In the genomic region with DNA sequence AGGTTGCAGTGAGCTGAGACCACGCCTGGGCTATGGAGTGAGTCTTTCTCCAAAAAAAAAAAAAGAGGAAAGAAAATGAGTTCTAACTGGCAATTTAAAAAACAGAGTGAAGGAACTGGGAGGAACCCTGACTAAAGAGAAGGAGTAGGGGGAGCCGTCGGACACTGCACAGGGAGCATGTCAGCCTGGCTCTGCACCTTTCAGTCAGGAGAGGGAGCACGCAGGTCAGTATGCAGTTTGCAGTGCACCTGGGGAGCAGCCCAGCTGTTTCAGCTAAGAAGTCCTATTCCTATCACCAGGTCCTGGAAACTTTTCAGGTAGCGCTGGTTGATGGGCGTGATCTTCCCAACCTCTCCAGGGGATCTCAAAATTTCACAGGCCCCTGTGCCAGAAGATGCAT, we compare ENCODE assay signal across 1 cellular context.
TF ChIP-seq lines count a peak whose summit lies in the region.

No MANE protein-coding gene starts in this region.

TF ChIP-seq in H1, 55 proteins besides CTCF, POLR2A, EP300 and RAD21:
- TF ChIP-seq HDAC2 (IDR thresholded peaks at IDR 0.05; ENCODE audit: borderline replicate concordance in 1 of 2, low read depth in 2 of 2, low read length in 2 of 2) (no peak), ZNF274 (IDR thresholded peaks at IDR 0.05; ENCODE audit: borderline replicate concordance, extremely low read depth, low read length) (no peak), SP2 (IDR thresholded peaks at IDR 0.05; ENCODE audit: low read length) (no peak), RNF2 (IDR thresholded peaks at IDR 0.05; ENCODE audit: borderline replicate concordance, low read depth, low read length, missing control alignments, poor library complexity, severe bottlenecking) (no peak), GTF2F1 (IDR thresholded peaks at IDR 0.05; ENCODE audit: borderline replicate concordance, low read depth, low read length) (no peak), JUN (IDR thresholded peaks at IDR 0.05; ENCODE audit: low read depth, low read length) (no peak)
- TF ChIP-seq, protein P1, sequence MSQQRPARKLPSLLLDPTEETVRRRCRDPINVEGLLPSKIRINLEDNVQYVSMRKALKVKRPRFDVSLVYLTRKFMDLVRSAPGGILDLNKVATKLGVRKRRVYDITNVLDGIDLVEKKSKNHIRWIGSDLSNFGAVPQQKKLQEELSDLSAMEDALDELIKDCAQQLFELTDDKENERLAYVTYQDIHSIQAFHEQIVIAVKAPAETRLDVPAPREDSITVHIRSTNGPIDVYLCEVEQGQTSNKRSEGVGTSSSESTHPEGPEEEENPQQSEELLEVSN (IDR thresholded peaks at IDR 0.05), result no peak
